8 cellular contexts compared by ENCODE assay signal in genomic region chr2:211942153-211942552, GRCh38.
"Had no signal": no experiment of that assay in that cellular context is flagged by ENCODE, and none has a peak within 500 bp of the region (broad histone marks: within the 10 kb centered on the region; RNA-seq: fewer than 3 reads in every experiment).

No MANE protein-coding gene starts in this region.

- DNase-seq: IMR-90, KBM-7, KG1 had no signal

- H3K27ac ChIP-seq: HL-60, KMS-11 had no signal

- H3K4me3 ChIP-seq: K562 had no signal

- H3K4me2 ChIP-seq: KMS-11 had no signal

- H3K9ac ChIP-seq: KMS-11 had no signal

- FAIRE-seq: HepG2, HTR-8/SVneo, K562 had no signal

- ATAC-seq: HepG2, K562 had no signal
